Comparison of ENCODE assay signal across 16 cellular contexts in genomic region chr2:219638217-219638947, GRCh38. TPM values are rescaled to one million over a fixed set of nuclear protein-coding genes. Genes with fewer than 3 reads are reported as not detected.
A peak's percentile ranks its signal among the peaks of the same experiment; 100 is the strongest.
DNase-seq lines count a peak whose midpoint lies in the region; ATAC-seq and TF ChIP-seq lines count a peak whose summit lies in the region.
"Had no signal": no experiment of that assay in that cellular context is flagged by ENCODE, and none has a peak within 500 bp of the region (broad histone marks: within the 10 kb centered on the region; RNA-seq: fewer than 3 reads in every experiment).

No MANE protein-coding gene starts in this region.

- no peak overlapping the region for H3K4me3 ChIP-seq in fibroblast of mammary gland (ENCODE audit: control insufficient read depth, low read depth, low read length)
- H3K4me3 ChIP-seq in osteoblast (ENCODE audit: insufficient read depth, low read length): no peak overlapping the region
- H3K4me3 ChIP-seq: spleen had no signal

- no peaks in the 10 kb centered on the region for H3K9me3 ChIP-seq in osteoblast (ENCODE audit: low read depth, low read length)
- H3K9me3 ChIP-seq: spleen had no signal

- TF ChIP-seq CTCF in fibroblast of mammary gland (conservative IDR thresholded peaks at IDR 0.05; ENCODE audit: control insufficient read depth, insufficient read depth, low read depth, low read length) (peak; percentile 15), osteoblast (IDR thresholded peaks at IDR 0.05; ENCODE audit: extremely low read depth, low read depth, low read length) (peak; percentile 14)

- H3K27me3 ChIP-seq in osteoblast (ENCODE audit: insufficient read depth, low read length): no peaks in the 10 kb centered on the region

- no peaks in the 10 kb centered on the region for H4K20me1 ChIP-seq in osteoblast (ENCODE audit: insufficient read depth, low read length)

- H3K36me3 ChIP-seq in osteoblast (ENCODE audit: insufficient read depth, low read length): no peaks in the 10 kb centered on the region
- H3K36me3 ChIP-seq: spleen had no signal

- H3K4me1 ChIP-seq in osteoblast (ENCODE audit: insufficient read depth, low read length): peaks cover 8% of the 10 kb centered on the region

- no peak for ATAC-seq in HG02588 (IDR thresholded peaks at IDR 0.05; ENCODE audit: unreplicated experiment)
- ATAC-seq: esophagus mucosa had no signal

- no peaks in the 10 kb centered on the region for H3K79me2 ChIP-seq in osteoblast (ENCODE audit: insufficient read depth, low read length)

- H2AFZ ChIP-seq in osteoblast (ENCODE audit: low read length): no peak overlapping the region

- DNase-seq in DMS 273 (lab: John Stamatoyannopoulos, UW; ENCODE audit: unreplicated experiment): peak; percentile 22
- no peak for DNase-seq in DMS 273 treated with DMSO at 0.1 percent for 48 hours (lab: John Stamatoyannopoulos, UW)
- peak; percentile 2 for DNase-seq in NCI-H69 (lab: John Stamatoyannopoulos, UW)
- no peak for DNase-seq in fibroblast of mammary gland (ENCODE audit: low read depth)
- peak; percentile 81 for DNase-seq in osteoblast (ENCODE audit: insufficient read length, low spot score, missing footprints)
- DNase-seq in activated CD4-positive, alpha-beta T cell treated with anti-CD3 and anti-CD28 coated beads, Interleukin-2, amount 50 U/mL, for 1 hour: no peak
- no peak for DNase-seq in HUDEP-2 (lab: John Stamatoyannopoulos, UW; ENCODE audit: unreplicated experiment in 76 of 76)
- DNase-seq: activated effector memory CD4-positive, alpha-beta T cell treated with anti-CD3 and anti-CD28 coated beads, Interleukin-2, amount 50 U/mL, for 16 hours; EL; KBM-7; NCI-H1694; spleen; T-helper 1 cell had no signal

- no peak overlapping the region for H3K27ac ChIP-seq in osteoblast (ENCODE audit: low read depth, low read length)
- H3K27ac ChIP-seq: 22Rv1, spleen had no signal

- no peak overlapping the region for H3K4me2 ChIP-seq in osteoblast (ENCODE audit: insufficient read depth, low read length)

RNA-seq across cellular contexts. Expression of gene SLC4A3, which starts 11.0 kb away (rescaled TPM):
- total RNA-seq in osteoblast: 2.5 and 3.8 TPM in 2 replicates

RNA-seq across cellular contexts. Expression of gene STK11IP, which starts 40.7 kb away (rescaled TPM):
- 19.4 and 22.1 TPM in 2 replicates for total RNA-seq in osteoblast

Comparison
In these comparisons a context has a peak if more than half of its experiments do, and no peak if none do; other contexts are left out.
1. DNase-seq: peak in DMS 273 (single experiment), NCI-H69 (single experiment) and osteoblast (single experiment); none in DMS 273 treated with DMSO at 0.1 percent for 48 hours (single experiment), fibroblast of mammary gland (single experiment), activated CD4-positive, alpha-beta T cell treated with anti-CD3 and anti-CD28 coated beads, Interleukin-2, amount 50 U/mL, for 1 hour (single experiment) and HUDEP-2 (0 of 76).